9 cellular contexts compared by ENCODE assay signal in the genomic region with DNA sequence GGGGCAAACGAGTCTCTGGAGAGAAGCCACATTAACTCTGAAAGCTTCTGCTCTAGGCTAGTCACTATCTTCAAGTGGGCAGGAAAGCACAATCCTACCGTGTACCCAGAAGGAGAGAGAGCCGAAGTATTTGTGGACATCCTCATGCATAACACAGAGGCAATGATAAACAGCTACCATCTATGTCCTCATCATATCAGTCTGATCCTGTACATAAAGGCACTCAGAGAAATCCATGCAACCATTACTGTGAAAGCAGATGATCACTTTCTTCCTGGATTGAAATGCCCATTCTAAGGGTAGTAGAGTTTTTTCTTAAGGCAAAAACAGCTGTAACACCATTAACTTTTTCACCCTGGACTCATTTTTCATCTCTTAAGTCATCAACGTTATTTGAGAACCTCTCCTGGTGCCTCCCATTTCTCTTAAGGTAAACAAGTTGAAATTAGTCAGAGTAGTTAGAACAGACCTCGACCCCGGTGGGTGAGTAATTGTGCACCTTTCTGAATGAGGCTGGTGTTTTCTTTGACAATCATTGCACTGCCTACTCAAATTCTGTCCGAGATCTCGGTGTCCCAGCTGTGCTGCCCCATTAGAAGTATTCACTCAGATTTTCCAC.
DNase-seq lines count a peak whose midpoint lies in the region; ATAC-seq and TF ChIP-seq lines count a peak whose summit lies in the region.
"Had no signal": no experiment of that assay in that cellular context is flagged by ENCODE, and none has a peak within 500 bp of the region (broad histone marks: within the 10 kb centered on the region; RNA-seq: fewer than 3 reads in every experiment).

No MANE protein-coding gene starts in this region.

- H3K27me3 ChIP-seq in GM23338 (ENCODE audit: insufficient read depth) (no peaks in the 10 kb centered on the region), tibial artery (peaks cover 0 to 4% of the 10 kb centered on the region in 2 donors)

- TF ChIP-seq CTCF in GM10248 (IDR thresholded peaks at IDR 0.05; ENCODE audit: control extremely low read depth, extremely low read depth, low read depth, missing control alignments) (no peak), GM23338 (conservative IDR thresholded peaks at IDR 0.05; ENCODE audit: low read depth in 2 of 2) (no peak), tibial artery (IDR thresholded peaks at IDR 0.05) (no peak)

- no peaks in the 10 kb centered on the region for H3K4me1 ChIP-seq in GM23338 (ENCODE audit: insufficient read depth)
- H3K4me1 ChIP-seq in tibial artery, result no peaks in the 10 kb centered on the region

- no peaks in the 10 kb centered on the region for H3K36me3 Mint-ChIP-seq in GM23338 (ENCODE audit: low read depth)
- no peaks in the 10 kb centered on the region for H3K36me3 Mint-ChIP-seq in immature natural killer cell

- no peaks in the 10 kb centered on the region for H4K20me1 ChIP-seq in GM23338 (replicated peaks; ENCODE audit: insufficient read depth)

- no peaks in the 10 kb centered on the region for H3K9me2 ChIP-seq in GM23338 (ENCODE audit: insufficient read depth)

- H3K36me3 ChIP-seq in GM23338 (ENCODE audit: insufficient read depth), result no peaks in the 10 kb centered on the region
- no peaks in the 10 kb centered on the region for H3K36me3 ChIP-seq in tibial artery

- no peak for ATAC-seq in GM23338

- H3K27ac Mint-ChIP-seq in GM23338 (no peak overlapping the region), immature natural killer cell (no peak overlapping the region)

- POLR2A ChIA-PET in GM10248 (lab: Yijun Ruan, JAX), result interaction anchor here (0.5 kb wide), 1 partner anchor 78 kb away, joined by 3 read pairs; no protein-coding TSS in a partner anchor

- H3F3A ChIP-seq in GM23338 (replicated peaks; ENCODE audit: low read depth), result no peaks in the 10 kb centered on the region

- H3K4me3 Mint-ChIP-seq in GM23338 (no peak overlapping the region), immature natural killer cell (no peak overlapping the region)

- no peaks in the 10 kb centered on the region for H3K27me3 Mint-ChIP-seq in GM23338 (ENCODE audit: insufficient read depth, low read depth, poor library complexity)
- H3K27me3 Mint-ChIP-seq in immature natural killer cell (ENCODE audit: low read depth in 3 of 3), result peaks cover 1 to 3% (median 3%) of the 10 kb centered on the region in 3 donors

- H3K27ac ChIP-seq in GM23338 (ENCODE audit: low read depth), result no peak overlapping the region
- H3K27ac ChIP-seq in tibial artery, result no peak overlapping the region

- H3K9me3 ChIP-seq in tibial artery, result no peaks in the 10 kb centered on the region

- no peaks in the 10 kb centered on the region for H3K79me2 ChIP-seq in GM23338 (replicated peaks; ENCODE audit: insufficient read depth)

- DNase-seq in GM10248 (ENCODE audit: extremely low spot score) (peak; percentile 45), GM23338 (ENCODE audit: low spot score) (no peak), NCI-H748 treated with DMSO at 0.1 percent for 48 hours (lab: John Stamatoyannopoulos, UW) (peak; percentile 12), glomerular visceral epithelial cell (ENCODE audit: extremely low spot score) (peak; percentile 26), tibial artery (no peak), NOMO-1 treated with DMSO at 0.1 percent for 48 hours (lab: John Stamatoyannopoulos, UW; ENCODE audit: unreplicated experiment) (no peak), immature natural killer cell (no peak)
- no peak for DNase-seq in NK-92 treated with Interleukin-12 subunit alpha and Interleukin-12 subunit beta, amount 100 ng/mL, for 24 hours (lab: John Stamatoyannopoulos, UW)
- DNase-seq: NCI-H524 had no signal

- H2AFZ ChIP-seq in GM23338, result 0 out of 2 replicates have a peak overlapping the region, but pooled peaks have one; percentile 52

- H3K4me3 ChIP-seq in GM23338 (no peak overlapping the region), tibial artery (no peak overlapping the region)

- H3K9me3 Mint-ChIP-seq in GM23338, result no peaks in the 10 kb centered on the region
- no peaks in the 10 kb centered on the region for H3K9me3 Mint-ChIP-seq in immature natural killer cell

- intact Hi-C loops in tibial artery (cut with DNase I; ENCODE audit: low total_unique reads), result no loop called here

- H3K4me1 Mint-ChIP-seq in GM23338 (peaks cover 5% of the 10 kb centered on the region; the same call in 2 of the 3 replicates), immature natural killer cell (peaks cover 12 to 15% of the 10 kb centered on the region in 2 donors)

- no peak overlapping the region for H3K4me2 ChIP-seq in GM23338

- CTCF ChIA-PET in GM10248 (lab: Yijun Ruan, JAX), result interaction anchor here (1.2 to 2.3 kb wide), 5 partner anchors 9 to 145 kb away, joined by 3 to 8 read pairs (median 6); no protein-coding TSS in a partner anchor

TF ChIP-seq in GM23338, 12 proteins besides CTCF, POLR2A, EP300 and RAD21 (continues in another document):
- TF ChIP-seq EZH2 (IDR thresholded peaks at IDR 0.05; ENCODE audit: low read depth, unreplicated experiment) (no peak), ZNF331 (CRISPR knock-in tag; IDR thresholded peaks at IDR 0.05; ENCODE audit: low read depth) (no peak), ZNF114 (CRISPR knock-in tag; IDR thresholded peaks at IDR 0.05) (no peak), EZH2phosphoT487 (IDR thresholded peaks at IDR 0.05; ENCODE audit: unreplicated experiment) (no peak), CREB1 (CRISPR knock-in tag; IDR thresholded peaks at IDR 0.05; ENCODE audit: low read depth) (no peak), JUNB (IDR thresholded peaks at IDR 0.05; ENCODE audit: unreplicated experiment) (no peak), STAT1 (IDR thresholded peaks at IDR 0.05; ENCODE audit: unreplicated experiment) (no peak)
- TF ChIP-seq, protein P1, sequence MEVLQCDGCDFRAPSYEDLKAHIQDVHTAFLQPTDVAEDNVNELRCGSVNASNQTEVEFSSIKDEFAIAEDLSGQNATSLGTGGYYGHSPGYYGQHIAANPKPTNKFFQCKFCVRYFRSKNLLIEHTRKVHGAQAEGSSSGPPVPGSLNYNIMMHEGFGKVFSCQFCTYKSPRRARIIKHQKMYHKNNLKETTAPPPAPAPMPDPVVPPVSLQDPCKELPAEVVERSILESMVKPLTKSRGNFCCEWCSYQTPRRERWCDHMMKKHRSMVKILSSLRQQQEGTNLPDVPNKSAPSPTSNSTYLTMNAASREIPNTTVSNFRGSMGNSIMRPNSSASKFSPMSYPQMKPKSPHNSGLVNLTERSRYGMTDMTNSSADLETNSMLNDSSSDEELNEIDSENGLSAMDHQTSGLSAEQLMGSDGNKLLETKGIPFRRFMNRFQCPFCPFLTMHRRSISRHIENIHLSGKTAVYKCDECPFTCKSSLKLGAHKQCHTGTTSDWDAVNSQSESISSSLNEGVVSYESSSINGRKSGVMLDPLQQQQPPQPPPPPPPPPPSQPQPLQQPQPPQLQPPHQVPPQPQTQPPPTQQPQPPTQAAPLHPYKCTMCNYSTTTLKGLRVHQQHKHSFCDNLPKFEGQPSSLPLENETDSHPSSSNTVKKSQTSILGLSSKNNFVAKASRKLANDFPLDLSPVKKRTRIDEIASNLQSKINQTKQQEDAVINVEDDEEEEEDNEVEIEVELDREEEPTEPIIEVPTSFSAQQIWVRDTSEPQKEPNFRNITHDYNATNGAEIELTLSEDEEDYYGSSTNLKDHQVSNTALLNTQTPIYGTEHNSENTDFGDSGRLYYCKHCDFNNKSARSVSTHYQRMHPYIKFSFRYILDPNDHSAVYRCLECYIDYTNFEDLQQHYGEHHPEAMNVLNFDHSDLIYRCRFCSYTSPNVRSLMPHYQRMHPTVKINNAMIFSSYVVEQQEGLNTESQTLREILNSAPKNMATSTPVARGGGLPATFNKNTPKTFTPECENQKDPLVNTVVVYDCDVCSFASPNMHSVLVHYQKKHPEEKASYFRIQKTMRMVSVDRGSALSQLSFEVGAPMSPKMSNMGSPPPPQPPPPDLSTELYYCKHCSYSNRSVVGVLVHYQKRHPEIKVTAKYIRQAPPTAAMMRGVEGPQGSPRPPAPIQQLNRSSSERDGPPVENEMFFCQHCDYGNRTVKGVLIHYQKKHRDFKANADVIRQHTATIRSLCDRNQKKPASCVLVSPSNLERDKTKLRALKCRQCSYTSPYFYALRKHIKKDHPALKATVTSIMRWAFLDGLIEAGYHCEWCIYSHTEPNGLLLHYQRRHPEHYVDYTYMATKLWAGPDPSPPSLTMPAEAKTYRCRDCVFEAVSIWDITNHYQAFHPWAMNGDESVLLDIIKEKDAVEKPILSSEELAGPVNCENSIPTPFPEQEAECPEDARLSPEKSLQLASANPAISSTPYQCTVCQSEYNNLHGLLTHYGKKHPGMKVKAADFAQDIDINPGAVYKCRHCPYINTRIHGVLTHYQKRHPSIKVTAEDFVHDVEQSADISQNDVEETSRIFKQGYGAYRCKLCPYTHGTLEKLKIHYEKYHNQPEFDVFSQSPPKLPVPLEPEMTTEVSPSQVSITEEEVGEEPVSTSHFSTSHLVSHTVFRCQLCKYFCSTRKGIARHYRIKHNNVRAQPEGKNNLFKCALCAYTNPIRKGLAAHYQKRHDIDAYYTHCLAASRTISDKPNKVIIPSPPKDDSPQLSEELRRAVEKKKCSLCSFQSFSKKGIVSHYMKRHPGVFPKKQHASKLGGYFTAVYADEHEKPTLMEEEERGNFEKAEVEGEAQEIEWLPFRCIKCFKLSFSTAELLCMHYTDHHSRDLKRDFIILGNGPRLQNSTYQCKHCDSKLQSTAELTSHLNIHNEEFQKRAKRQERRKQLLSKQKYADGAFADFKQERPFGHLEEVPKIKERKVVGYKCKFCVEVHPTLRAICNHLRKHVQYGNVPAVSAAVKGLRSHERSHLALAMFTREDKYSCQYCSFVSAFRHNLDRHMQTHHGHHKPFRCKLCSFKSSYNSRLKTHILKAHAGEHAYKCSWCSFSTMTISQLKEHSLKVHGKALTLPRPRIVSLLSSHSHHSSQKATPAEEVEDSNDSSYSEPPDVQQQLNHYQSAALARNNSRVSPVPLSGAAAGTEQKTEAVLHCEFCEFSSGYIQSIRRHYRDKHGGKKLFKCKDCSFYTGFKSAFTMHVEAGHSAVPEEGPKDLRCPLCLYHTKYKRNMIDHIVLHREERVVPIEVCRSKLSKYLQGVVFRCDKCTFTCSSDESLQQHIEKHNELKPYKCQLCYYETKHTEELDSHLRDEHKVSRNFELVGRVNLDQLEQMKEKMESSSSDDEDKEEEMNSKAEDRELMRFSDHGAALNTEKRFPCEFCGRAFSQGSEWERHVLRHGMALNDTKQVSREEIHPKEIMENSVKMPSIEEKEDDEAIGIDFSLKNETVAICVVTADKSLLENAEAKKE (CRISPR knock-in tag; IDR thresholded peaks at IDR 0.05), result no peak
- TF ChIP-seq, protein P2, sequence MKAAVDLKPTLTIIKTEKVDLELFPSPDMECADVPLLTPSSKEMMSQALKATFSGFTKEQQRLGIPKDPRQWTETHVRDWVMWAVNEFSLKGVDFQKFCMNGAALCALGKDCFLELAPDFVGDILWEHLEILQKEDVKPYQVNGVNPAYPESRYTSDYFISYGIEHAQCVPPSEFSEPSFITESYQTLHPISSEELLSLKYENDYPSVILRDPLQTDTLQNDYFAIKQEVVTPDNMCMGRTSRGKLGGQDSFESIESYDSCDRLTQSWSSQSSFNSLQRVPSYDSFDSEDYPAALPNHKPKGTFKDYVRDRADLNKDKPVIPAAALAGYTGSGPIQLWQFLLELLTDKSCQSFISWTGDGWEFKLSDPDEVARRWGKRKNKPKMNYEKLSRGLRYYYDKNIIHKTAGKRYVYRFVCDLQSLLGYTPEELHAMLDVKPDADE (IDR thresholded peaks at IDR 0.05), result no peak

Comparison
In these comparisons a context has a peak if more than half of its experiments do, and no peak if none do; other contexts are left out.
1. DNase-seq: peak in GM10248 (single experiment), NCI-H748 treated with DMSO at 0.1 percent for 48 hours (single experiment) and glomerular visceral epithelial cell (single experiment); none in GM23338 (single experiment), NK-92 treated with Interleukin-12 subunit alpha and Interleukin-12 subunit beta, amount 100 ng/mL, for 24 hours (single experiment), tibial artery (0 of 2), NOMO-1 treated with DMSO at 0.1 percent for 48 hours (single experiment) and immature natural killer cell (0 of 3).